10 cellular contexts compared by ENCODE assay signal in genomic region chr19:48443262-48443661, GRCh38. TPM values are rescaled to one million over a fixed set of nuclear protein-coding genes. Genes with fewer than 3 reads are reported as not detected.
DNase-seq lines count a peak whose midpoint lies in the region; ATAC-seq lines count a peak whose summit lies in the region.
"Had no signal": no experiment of that assay in that cellular context is flagged by ENCODE, and none has a peak within 500 bp of the region (broad histone marks: within the 10 kb centered on the region; RNA-seq: fewer than 3 reads in every experiment).

No MANE protein-coding gene starts in this region.

- H3K9me3 ChIP-seq in NT2/D1 (ENCODE audit: insufficient read depth, low read length) (no peaks in the 10 kb centered on the region), aorta (ENCODE audit: control insufficient read depth, low read length) (no peaks in the 10 kb centered on the region)
- H3K9me3 ChIP-seq: gastroesophageal sphincter had no signal

- peak overlapping the region; percentile 28 for H3K4me3 ChIP-seq in NT2/D1 (ENCODE audit: insufficient read length, low read depth)
- H3K4me3 ChIP-seq in aorta (ENCODE audit: low read length in 2 of 2) = peak overlapping the region; percentile 3 to 34

- WGBS in aorta, 2 donors = 0 to 1% methylated on average over 15 to 60 of the region's 60 CpGs

- H3K27ac ChIP-seq in aorta (ENCODE audit: low read depth in 1 of 2, low read length in 2 of 2) = no peak overlapping the region
- H3K27ac ChIP-seq: gastroesophageal sphincter had no signal

- H3K27me3 ChIP-seq in NT2/D1 (ENCODE audit: insufficient read depth, insufficient read length) = peaks cover 24% of the 10 kb centered on the region
- H3K27me3 ChIP-seq in aorta (ENCODE audit: control insufficient read depth in 1 of 2, insufficient read depth in 2 of 2, low read length in 1 of 2) = no peaks in the 10 kb centered on the region

- peak; percentile 24 for DNase-seq in stimulated activated CD4-positive, alpha-beta T cell treated with anti-CD3 and anti-CD28 coated beads, Interleukin-15, amount 100 ng/mL, for 24 hours
- DNase-seq in stimulated activated CD4-positive, alpha-beta T cell treated with anti-CD3 and anti-CD28 coated beads, Interleukin-4, amount 100 ng/mL, for 4 hours = no peak
- DNase-seq in NT2/D1 (ENCODE audit: low read depth, low spot score) (no peak), iPS-NIHi7 (ENCODE audit: extremely low spot score) (peak; percentile 34), aorta (no peak), NOMO-1 treated with dmso at 0.1 percent for 144 hours (lab: John Stamatoyannopoulos, UW; ENCODE audit: unreplicated experiment) (no peak), left colon (no peak), GF-D8 (lab: John Stamatoyannopoulos, UW) (no peak)

- intact Hi-C loops in aorta (cut with DNase I) (loop anchor here in 1 of 2 donors (10.0 kb wide), 1 partner anchor 118 kb away; the partner anchor contains the start of gene EMP3), left colon (cut with DNase I, micrococcal nuclease) (no loop called here)

- ATAC-seq in aorta (ENCODE audit: low FRiP score) (no peak), left colon (no peak)
- ATAC-seq: activated T-helper 17 cell treated with anti-CD3 and anti-CD28 coated beads, Interleukin-2, amount 50 U/mL, for 72 hours; gastroesophageal sphincter had no signal

- H3K4me1 ChIP-seq in NT2/D1 (ENCODE audit: insufficient read depth, insufficient read length) (peaks cover 4% of the 10 kb centered on the region), aorta (ENCODE audit: control insufficient read depth in 1 of 2, insufficient read depth in 2 of 2, low read length in 2 of 2) (no peaks in the 10 kb centered on the region)

- H3K36me3 ChIP-seq in NT2/D1 (ENCODE audit: insufficient read depth, insufficient read length, low read length) (peaks cover 15% of the 10 kb centered on the region), aorta (ENCODE audit: control insufficient read depth in 1 of 2, insufficient read depth in 2 of 2, low read length in 1 of 2) (no peaks in the 10 kb centered on the region)

- peak overlapping the region; percentile 50 for H3K9ac ChIP-seq in NT2/D1 (ENCODE audit: insufficient read length, low read depth)

RNA-seq across cellular contexts. Expression of gene GRWD1, which starts 2.5 kb away (rescaled TPM):
- 10 to 100 TPM; 21.4 to 25.8 TPM for total RNA-seq in aorta
- 1 to 10 TPM; 7.0 to 9.0 TPM for polyA plus RNA-seq in aorta
- 10 to 100 TPM; 22.3 to 25.1 TPM for total RNA-seq in left colon

RNA-seq across cellular contexts. Expression of gene KCNJ14, which starts 12.1 kb away (rescaled TPM):
- total RNA-seq in aorta (1 to 10 TPM; 1.1 TPM), left colon (1 to 10 TPM in 1 of 2 donors, under 1 TPM in 1; 0.34 to 1.2 TPM)
- polyA plus RNA-seq in aorta = under 1 TPM in 1 of 2 donors, not detected in 1; 0.36 TPM

RNA-seq across cellular contexts. Expression of gene CYTH2, which starts 25.9 kb away (rescaled TPM):
- total RNA-seq in aorta (10 to 100 TPM; 56.8 to 61.2 TPM), left colon (10 to 100 TPM; 68.3 to 75.6 TPM)
- 10 to 100 TPM; 32.7 to 76.6 TPM for polyA plus RNA-seq in aorta

RNA-seq across cellular contexts. Expression of gene GRIN2D, which starts 49.8 kb away (rescaled TPM):
- total RNA-seq in aorta (1 to 10 TPM in 1 of 2 donors, under 1 TPM in 1; 0.91 to 4.0 TPM), left colon (under 1 TPM; 0.37 to 0.61 TPM)
- under 1 TPM in 1 of 2 donors, not detected in 1; 0.03 TPM for polyA plus RNA-seq in aorta

RNA-seq across cellular contexts. Expression of gene KDELR1, which starts 51.9 kb away (rescaled TPM):
- total RNA-seq in aorta = 100 to 1,000 TPM in 1 of 2 donors, 10 to 100 TPM in 1; 94.0 to 128 TPM
- 100 to 1,000 TPM in 1 of 2 donors, 10 to 100 TPM in 1; 60.7 to 122 TPM for polyA plus RNA-seq in aorta
- 100 to 1,000 TPM; 226 to 236 TPM for total RNA-seq in left colon

Comparison
In these comparisons a context has a peak if more than half of its experiments do, and no peak if none do; other contexts are left out.
1. DNase-seq: peak in stimulated activated CD4-positive, alpha-beta T cell treated with anti-CD3 and anti-CD28 coated beads, Interleukin-15, amount 100 ng/mL, for 24 hours (single experiment) and iPS-NIHi7 (single experiment); none in stimulated activated CD4-positive, alpha-beta T cell treated with anti-CD3 and anti-CD28 coated beads, Interleukin-4, amount 100 ng/mL, for 4 hours (0 of 2), NT2/D1 (single experiment), aorta (0 of 2), NOMO-1 treated with dmso at 0.1 percent for 144 hours (single experiment), left colon (0 of 2) and GF-D8 (single experiment).